18 cellular contexts compared by ENCODE assay signal in genomic region chr4:73193659-73194058, GRCh38.
DNase-seq lines count a peak whose midpoint lies in the region; ATAC-seq and TF ChIP-seq lines count a peak whose summit lies in the region.
"Had no signal": no experiment of that assay in that cellular context is flagged by ENCODE, and none has a peak within 500 bp of the region (broad histone marks: within the 10 kb centered on the region; RNA-seq: fewer than 3 reads in every experiment).

No MANE protein-coding gene starts in this region.

- DNase-seq in central memory CD8-positive, alpha-beta T cell (ENCODE audit: low spot score in 2 of 2), result no peak
- DNase-seq in amniotic stem cell (lab: John Stamatoyannopoulos, UW) (no peak), SJCRH30 (no peak), SKM-1 treated with dmso at 0.1 percent for 144 hours (lab: John Stamatoyannopoulos, UW; ENCODE audit: unreplicated experiment) (no peak), SK-N-SH (no peak)
- DNase-seq: activated gamma-delta T cell treated with Interleukin-2 at 50 U/mL for 16 hours, mesendoderm, NCI-H1092, NCI-H2107, NCI-H774, RPMI8226, uterus had no signal

- no peak for TF ChIP-seq EP300 in SK-N-SH (IDR thresholded peaks at IDR 0.05; ENCODE audit: borderline replicate concordance in 1 of 2, low read depth in 1 of 2, low read length in 1 of 2)

- no peaks in the 10 kb centered on the region for H3K9me3 Mint-ChIP-seq in central memory CD8-positive, alpha-beta T cell

- no peak for TF ChIP-seq RAD21 in SK-N-SH (IDR thresholded peaks at IDR 0.05; ENCODE audit: low read length)

- POLR2A ChIA-PET in SK-N-SH (lab: Yijun Ruan, JAX), result no interaction called here

- no peak overlapping the region for H3K9ac ChIP-seq in SK-N-SH
- H3K9ac ChIP-seq: neural progenitor cell had no signal

- no peaks in the 10 kb centered on the region for H3K27me3 Mint-ChIP-seq in central memory CD8-positive, alpha-beta T cell

- 88% methylated on average over 4 of the region's 4 CpGs for WGBS in SK-N-SH (ENCODE audit: low lambda C conversion rate)

- H3K27ac ChIP-seq in SJCRH30 (no peak overlapping the region), SK-N-SH (ENCODE audit: low read depth in 2 of 2, low read length in 1 of 2) (no peak overlapping the region)
- H3K27ac ChIP-seq: neural progenitor cell, uterus had no signal

- ATAC-seq in GM18511 (IDR thresholded peaks at IDR 0.05; ENCODE audit: unreplicated experiment) (peak; percentile 38), GM21528 (IDR thresholded peaks at IDR 0.05; ENCODE audit: low FRiP score, unreplicated experiment) (peak; percentile 20), HG03066 (IDR thresholded peaks at IDR 0.05; ENCODE audit: low read depth, unreplicated experiment) (peak; percentile 14)
- no peak for ATAC-seq in central memory CD8-positive, alpha-beta T cell (replicated peaks; ENCODE audit: extremely low read depth, poor library complexity, severe bottlenecking)
- ATAC-seq: activated CD4-positive, CD25-positive, alpha-beta regulatory T cell treated with anti-CD3 and anti-CD28 coated beads, Interleukin-2, amount 50 U/mL, for 24 hours had no signal

- no peak overlapping the region for H2AFZ ChIP-seq in SK-N-SH (ENCODE audit: low read depth)
- H2AFZ ChIP-seq: neural progenitor cell had no signal

- H3K9me2 ChIP-seq in SK-N-SH, result no peaks in the 10 kb centered on the region

- no peaks in the 10 kb centered on the region for H3K4me1 ChIP-seq in SJCRH30
- H3K4me1 ChIP-seq in SK-N-SH (ENCODE audit: control insufficient read depth in 1 of 2, insufficient read depth in 2 of 2, low read depth in 1 of 2, low read length in 1 of 2), result peaks cover 0 to 2% of the 10 kb centered on the region in 2 experiments; a peak in 2 of 4 replicates
- H3K4me1 ChIP-seq: uterus had no signal

- peaks cover 100% of the 10 kb centered on the region for H3K79me2 ChIP-seq in SK-N-SH (ENCODE audit: insufficient read depth)

- H4K20me1 ChIP-seq in SK-N-SH (ENCODE audit: insufficient read depth), result peaks cover 32% of the 10 kb centered on the region

- H3K4me2 ChIP-seq in SK-N-SH, result no peak overlapping the region
- H3K4me2 ChIP-seq: neural progenitor cell had no signal

- H3K4me3 Mint-ChIP-seq in central memory CD8-positive, alpha-beta T cell, result no peak overlapping the region
- H3K4me3 Mint-ChIP-seq: neural progenitor cell; T-helper 1 cell treated with Interleukin-12 subunit alpha and Interleukin-12 subunit beta and Interleukin-4 antibody, amounts not matched to agents 30 μg/mL and 1 μg/mL, for 36 hours had no signal

- H3K4me3 ChIP-seq in SJCRH30, result no peak overlapping the region
- H3K4me3 ChIP-seq in SK-N-SH (ENCODE audit: low read depth in 2 of 2, low read length in 1 of 2), result no peak overlapping the region
- H3K4me3 ChIP-seq: neural progenitor cell, uterus had no signal

- H3F3A ChIP-seq in SK-N-SH (replicated peaks; ENCODE audit: insufficient read depth), result peaks cover 13% of the 10 kb centered on the region

- CTCF ChIA-PET in SK-N-SH (lab: Yijun Ruan, JAX), result interaction anchor here (0.6 to 1.0 kb wide), 2 partner anchors 9 kb away, joined by 3 to 4 read pairs; no protein-coding TSS in a partner anchor

- peak overlapping the region; percentile 23 for H3K27ac Mint-ChIP-seq in central memory CD8-positive, alpha-beta T cell (ENCODE audit: low read depth)
- H3K27ac Mint-ChIP-seq: neural progenitor cell; T-helper 1 cell treated with Interleukin-12 subunit alpha and Interleukin-12 subunit beta and Interleukin-4 antibody, amounts not matched to agents 30 μg/mL and 1 μg/mL, for 36 hours had no signal

- peaks cover 5% of the 10 kb centered on the region for H3K36me3 Mint-ChIP-seq in central memory CD8-positive, alpha-beta T cell (ENCODE audit: insufficient read depth)

- TF ChIP-seq CTCF in SK-N-SH (IDR thresholded peaks at IDR 0.05), result no peak

- peaks cover 33% of the 10 kb centered on the region for H3K4me1 Mint-ChIP-seq in central memory CD8-positive, alpha-beta T cell
- H3K4me1 Mint-ChIP-seq: neural progenitor cell had no signal

- H3K36me3 ChIP-seq in SJCRH30 (peaks cover 10% of the 10 kb centered on the region), SK-N-SH (replicated peaks in 1 of 2; ENCODE audit: control insufficient read depth in 1 of 2, insufficient read depth in 2 of 2, low read length in 1 of 2) (peaks cover 3 to 13% of the 10 kb centered on the region in 2 experiments)
- H3K36me3 ChIP-seq: uterus had no signal

- no peaks in the 10 kb centered on the region for H3K27me3 ChIP-seq in SJCRH30
- no peaks in the 10 kb centered on the region for H3K27me3 ChIP-seq in SK-N-SH (ENCODE audit: insufficient read depth)
- H3K27me3 ChIP-seq: neural progenitor cell, uterus had no signal

- H3K9me3 ChIP-seq in SJCRH30 (replicated peaks), result no peaks in the 10 kb centered on the region
- H3K9me3 ChIP-seq in SK-N-SH, result no peaks in the 10 kb centered on the region
- H3K9me3 ChIP-seq: uterus had no signal

TF ChIP-seq in SK-N-SH, 30 proteins besides CTCF, POLR2A, EP300 and RAD21:
- TF ChIP-seq SMC3 (IDR thresholded peaks at IDR 0.05; ENCODE audit: low read depth, low read length) (no peak), ELF1 (IDR thresholded peaks at IDR 0.05) (no peak), YY1 (IDR thresholded peaks at IDR 0.05; ENCODE audit: low read depth) (no peak), CHD2 (IDR thresholded peaks at IDR 0.05; ENCODE audit: low read length, partially characterized antibody) (no peak), TAF1 (IDR thresholded peaks at IDR 0.05; ENCODE audit: borderline replicate concordance, low read depth, low read length) (no peak), RCOR1 (IDR thresholded peaks at IDR 0.05; ENCODE audit: low read length) (no peak), NRF1 (IDR thresholded peaks at IDR 0.05; ENCODE audit: low read depth, low read length) (no peak), USF2 (IDR thresholded peaks at IDR 0.05; ENCODE audit: borderline replicate concordance, low read depth, low read length) (no peak)
